Comparison of ENCODE assay signal across 13 cellular contexts in genomic region chr14:54625158-54625557, GRCh38. TPM values are rescaled to one million over a fixed set of nuclear protein-coding genes. Genes with fewer than 3 reads are reported as not detected.
DNase-seq lines count a peak whose midpoint lies in the region; FAIRE-seq and TF ChIP-seq lines count a peak whose summit lies in the region.
"Had no signal": no experiment of that assay in that cellular context is flagged by ENCODE, and none has a peak within 500 bp of the region (broad histone marks: within the 10 kb centered on the region; RNA-seq: fewer than 3 reads in every experiment).

No MANE protein-coding gene starts in this region.

- H3K9me2 ChIP-seq in GM23248 (ENCODE audit: insufficient read depth) = no peaks in the 10 kb centered on the region

- no peak for TF ChIP-seq CTCF in epithelial cell of esophagus (IDR thresholded peaks at IDR 0.05; ENCODE audit: insufficient read depth, low read depth, low read length, missing control alignments)

- H3K4me2 ChIP-seq in GM23248 (ENCODE audit: unreplicated experiment) = peak overlapping the region; percentile 58

- no peaks in the 10 kb centered on the region for H3K9me3 ChIP-seq in GM23248 (ENCODE audit: low read depth)
- H3K9me3 ChIP-seq: stomach had no signal

- 0 out of 2 replicates have a peak, but pooled peaks cover 8% of the 10 kb centered on the region for H4K20me1 ChIP-seq in GM23248 (ENCODE audit: insufficient read depth)

- H3K4me1 ChIP-seq in GM23248 (ENCODE audit: insufficient read depth) (peaks cover 52% of the 10 kb centered on the region), rectal smooth muscle tissue (ENCODE audit: control insufficient read depth, insufficient read depth, low read length) (peaks cover 42% of the 10 kb centered on the region)

- H3K36me3 ChIP-seq in GM23248 (ENCODE audit: low read depth) (no peaks in the 10 kb centered on the region), rectal smooth muscle tissue (ENCODE audit: control insufficient read depth, insufficient read depth, low read length) (no peaks in the 10 kb centered on the region)
- H3K36me3 ChIP-seq: stomach had no signal

- TF ChIP-seq POLR2A in GM12891 (IDR thresholded peaks at IDR 0.05; ENCODE audit: low read depth, low read length) = no peak

- WGBS in GM23248 (ENCODE audit: low coverage in 1 of 2, low lambda C conversion rate in 2 of 2, missing lambda C conversion rate in 2 of 2), 2 experiments = 35 to 38% methylated on average over 5 of the region's 5 CpGs

- H3K4me3 ChIP-seq in GM23248 = peak overlapping the region; percentile 40
- H3K4me3 ChIP-seq in epithelial cell of esophagus (ENCODE audit: low read length) = no peak overlapping the region
- peak overlapping the region; percentile 18 for H3K4me3 ChIP-seq in rectal smooth muscle tissue (ENCODE audit: low read length)
- H3K4me3 ChIP-seq: stomach had no signal

- FAIRE-seq in GM12891 (lab: Jason Lieb, UNC) = no peak
- FAIRE-seq: H54 had no signal

- H3K79me2 ChIP-seq in GM23248 (ENCODE audit: insufficient read depth) = peaks cover 100% of the 10 kb centered on the region

- H3K27me3 ChIP-seq in GM23248 (replicated peaks; ENCODE audit: insufficient read depth) = no peaks in the 10 kb centered on the region
- H3K27me3 ChIP-seq in rectal smooth muscle tissue (ENCODE audit: control insufficient read depth, insufficient read depth, low read length) = no peaks in the 10 kb centered on the region
- H3K27me3 ChIP-seq: stomach had no signal

- H3K27ac ChIP-seq in GM23248 = peak overlapping the region; percentile 59
- no peak overlapping the region for H3K27ac ChIP-seq in rectal smooth muscle tissue (ENCODE audit: low read depth, low read length)

- peaks cover 27% of the 10 kb centered on the region for H3F3A ChIP-seq in GM23248 (ENCODE audit: insufficient read depth)

- H2AFZ ChIP-seq in GM23248 = no peak overlapping the region

- in situ Hi-C loops in GM23248 (cut with MboI) = no loop called here

- peak overlapping the region; percentile 25; the same call in 1 of the 2 replicates for H3K9ac ChIP-seq in GM23248
- no peak overlapping the region for H3K9ac ChIP-seq in rectal smooth muscle tissue (ENCODE audit: low read length)

- peak; percentile 83 for DNase-seq in GM23248
- DNase-seq in NCI-H460 (ENCODE audit: extremely low read depth, low read depth) = peak; percentile 88
- peak; percentile 41 for DNase-seq in epithelial cell of esophagus (ENCODE audit: low read depth)
- DNase-seq in mucosa of gallbladder (ENCODE audit: low spot score) = no peak
- DNase-seq in GM12891 (ENCODE audit: insufficient read length, low spot score) = no peak
- DNase-seq in foreskin melanocyte = no peak
- DNase-seq: activated naive CD4-positive, alpha-beta T cell treated with anti-CD3 and anti-CD28 coated beads for 36 hours; NCI-H1436; stimulated activated CD4-positive, alpha-beta T cell treated with anti-CD3 and anti-CD28 coated beads, Interleukin-4, amount 100 ng/mL, for 4 hours; stomach; T-helper 17 cell had no signal

TF ChIP-seq in GM12891, 5 proteins besides CTCF, POLR2A, EP300 and RAD21:
- TF ChIP-seq POLR2AphosphoS5 (IDR thresholded peaks at IDR 0.05; ENCODE audit: low read depth, low read length) (no peak), PAX5 (IDR thresholded peaks at IDR 0.05; ENCODE audit: insufficient read depth, low read length, severe bottlenecking) (no peak), POU2F2 (IDR thresholded peaks at IDR 0.05; ENCODE audit: low read depth, low read length) (no peak), TAF1 (IDR thresholded peaks at IDR 0.05; ENCODE audit: low read depth, low read length) (no peak), SPI1 (IDR thresholded peaks at IDR 0.05; ENCODE audit: low read depth, low read length) (no peak)

RNA-seq across cellular contexts. Expression of gene SAMD4A, which starts 58.2 kb away (rescaled TPM):
- total RNA-seq in GM23248 (2014; rRNA removed; shearing (Covaris generic)) = 33.0 and 34.4 TPM in 2 replicates
- 6.5 and 7.2 TPM in 2 replicates for polyA plus RNA-seq in GM23248 (2016; fragmentation: Nextera tagmentation; extraction: Ambion mirVana)
- total RNA-seq in NCI-H460 (2014; rRNA removed; shearing (Covaris generic)) = 21.4 and 23.4 TPM in 2 replicates
- 25.1 and 29.3 TPM in 2 replicates for polyA plus RNA-seq in NCI-H460 (2014; cell fraction: nucleus; rRNA removed)
- 49.8 TPM for total RNA-seq in mucosa of gallbladder
- 2.1 TPM for polyA plus RNA-seq in GM12891 (2012; ENCODE audit: low read depth, missing spikeins)

Comparison
In these comparisons a context has a peak if more than half of its experiments do, and no peak if none do; other contexts are left out.
1. DNase-seq: peak in GM23248 (single experiment), NCI-H460 (single experiment) and epithelial cell of esophagus (single experiment); none in mucosa of gallbladder (single experiment), GM12891 (single experiment) and foreskin melanocyte (single experiment).